ENCODE assay signal across 1 cellular context in genomic region chr22:20130739-20131592, GRCh38.
TF ChIP-seq lines count a peak whose summit lies in the region.

No MANE protein-coding gene starts in this region.

TF ChIP-seq in HepG2, 621 proteins besides CTCF, POLR2A, EP300 and RAD21 (continued from another document and continues in another):
- TF ChIP-seq ARID4A (CRISPR knock-in tag; IDR thresholded peaks at IDR 0.05; ENCODE audit: borderline replicate concordance) (peak; percentile 39; the same call in 1 of the 2 replicates), ZKSCAN8 (CRISPR knock-in tag; IDR thresholded peaks at IDR 0.05; ENCODE audit: borderline replicate concordance) (no peak), PHF20 (CRISPR knock-in tag; IDR thresholded peaks at IDR 0.05) (no peak), IKZF1 (IDR thresholded peaks at IDR 0.05) (no peak), YEATS4 (CRISPR knock-in tag; IDR thresholded peaks at IDR 0.05; ENCODE audit: borderline replicate concordance) (0 out of 2 replicates have a peak, but pooled peaks have one; percentile 11), SIN3A (IDR thresholded peaks at IDR 0.05; ENCODE audit: borderline replicate concordance, low read depth, low read length) (peak; percentile 32; the same call in 1 of the 2 replicates), HDAC1 (CRISPR knock-in tag; IDR thresholded peaks at IDR 0.05) (0 out of 2 replicates have a peak, but pooled peaks have one; percentile 12), PATZ1 (CRISPR knock-in tag; IDR thresholded peaks at IDR 0.05) (peak; percentile 94), ZNF740 (CRISPR knock-in tag; IDR thresholded peaks at IDR 0.05) (peak; percentile 63; the same call in 1 of the 2 replicates), ELK4 (CRISPR knock-in tag; IDR thresholded peaks at IDR 0.05; ENCODE audit: borderline replicate concordance) (no peak), ZNF431 (CRISPR knock-in tag; IDR thresholded peaks at IDR 0.05; ENCODE audit: borderline replicate concordance, low read depth) (no peak), AKNA (CRISPR knock-in tag; IDR thresholded peaks at IDR 0.05; ENCODE audit: borderline replicate concordance) (no peak), ZNF230 (CRISPR knock-in tag; IDR thresholded peaks at IDR 0.05) (no peak), DBP (CRISPR knock-in tag; IDR thresholded peaks at IDR 0.05; ENCODE audit: not compliant biosample characterization) (no peak), ZNF556 (CRISPR knock-in tag; IDR thresholded peaks at IDR 0.05; ENCODE audit: borderline replicate concordance) (no peak), ZNF660 (CRISPR knock-in tag; IDR thresholded peaks at IDR 0.05; ENCODE audit: borderline replicate concordance, low read depth) (no peak), ZBTB7B (CRISPR knock-in tag; IDR thresholded peaks at IDR 0.05) (peak; percentile 26; the same call in 1 of the 2 replicates), ZNF136 (CRISPR knock-in tag; IDR thresholded peaks at IDR 0.05; ENCODE audit: low read depth) (no peak), ZFP91 (CRISPR knock-in tag; IDR thresholded peaks at IDR 0.05; ENCODE audit: borderline replicate concordance) (peak; percentile 37; the same call in 1 of the 2 replicates), CREBL2 (CRISPR knock-in tag; IDR thresholded peaks at IDR 0.05; ENCODE audit: borderline replicate concordance) (no peak), KLF16 (CRISPR knock-in tag; IDR thresholded peaks at IDR 0.05) (0 out of 4 replicates have a peak, but pooled peaks of 1 of the 2 experiments have one; percentile 36), ZFX (CRISPR knock-in tag; IDR thresholded peaks at IDR 0.05; ENCODE audit: low read depth) (peak; percentile 71), AKAP8 (CRISPR knock-in tag; IDR thresholded peaks at IDR 0.05) (no peak), FLYWCH1 (CRISPR knock-in tag; IDR thresholded peaks at IDR 0.05) (no peak), ZBTB40 (IDR thresholded peaks at IDR 0.05) (no peak), ZBTB40 (CRISPR knock-in tag; IDR thresholded peaks at IDR 0.05) (0 out of 2 replicates have a peak, but pooled peaks have one; percentile 19), POLR2G (IDR thresholded peaks at IDR 0.05; ENCODE audit: low read depth, low read length) (peak; percentile 13; the same call in 1 of the 2 replicates)
